Comparison of ENCODE assay signal across 11 cellular contexts in genomic region chr2:45691152-45691551, GRCh38. TPM values are rescaled to one million over a fixed set of nuclear protein-coding genes. Genes with fewer than 3 reads are reported as not detected.
DNase-seq lines count a peak whose midpoint lies in the region; ATAC-seq, FAIRE-seq and TF ChIP-seq lines count a peak whose summit lies in the region.
"Had no signal": no experiment of that assay in that cellular context is flagged by ENCODE, and none has a peak within 500 bp of the region (broad histone marks: within the 10 kb centered on the region; RNA-seq: fewer than 3 reads in every experiment).

No MANE protein-coding gene starts in this region.

- no peak for FAIRE-seq in small intestine (lab: Jason Lieb, UNC)
- FAIRE-seq: HepG2 had no signal

- no peak for TF ChIP-seq CTCF in GM10266 (IDR thresholded peaks at IDR 0.05; ENCODE audit: control insufficient read depth, insufficient read depth, low read depth, missing control alignments)

- H3K27ac ChIP-seq in small intestine (ENCODE audit: low read depth in 1 of 2, low read length in 1 of 2): no peak overlapping the region

- H3K9me3 ChIP-seq in small intestine (ENCODE audit: control insufficient read depth, low read depth): no peaks in the 10 kb centered on the region
- H3K9me3 ChIP-seq: BE2C had no signal

- peaks cover 3 to 12% of the 10 kb centered on the region in 2 donors for H3K4me1 ChIP-seq in small intestine (ENCODE audit: control insufficient read depth in 2 of 2, insufficient read depth in 1 of 2, low read depth in 1 of 2, low read length in 1 of 2)

- intact Hi-C loops in left ventricle myocardium superior (cut with micrococcal nuclease): no loop called here

- H3K27me3 ChIP-seq in small intestine (ENCODE audit: control insufficient read depth in 2 of 2, insufficient read depth in 2 of 2, low read length in 2 of 2): no peaks in the 10 kb centered on the region
- H3K27me3 ChIP-seq: BE2C had no signal

- no peak overlapping the region for H3K4me3 ChIP-seq in small intestine (ENCODE audit: low read depth in 1 of 2, low read length in 2 of 2)

- H3K36me3 ChIP-seq in small intestine (ENCODE audit: control insufficient read depth in 2 of 2, insufficient read depth in 2 of 2, low read length in 2 of 2): no peaks in the 10 kb centered on the region
- H3K36me3 ChIP-seq: BE2C had no signal

- WGBS in small intestine, 3 donors: 81 to 85% (median 84%) methylated on average over 6 of the region's 6 CpGs

- ATAC-seq in GM19468 (IDR thresholded peaks at IDR 0.05; ENCODE audit: extremely low read depth, unreplicated experiment): peak; percentile 36
- peak; percentile 59 for ATAC-seq in HG03108 (IDR thresholded peaks at IDR 0.05; ENCODE audit: unreplicated experiment)
- peak; percentile 56 for ATAC-seq in left ventricle myocardium superior
- ATAC-seq: HepG2 had no signal

- DNase-seq in GM10266 (ENCODE audit: extremely low spot score) (peak; percentile 51), left ventricle myocardium superior (no peak), epidermal melanocyte (ENCODE audit: insufficient read length, low spot score) (no peak), NCI-H2081 treated with DMSO at 0.1 percent for 48 hours (lab: John Stamatoyannopoulos, UW) (no peak), small intestine (no peak)
- no peak for DNase-seq in activated T-cell treated with anti-CD3 and anti-CD28 coated beads, Interleukin-2, amount 50 U/mL, for 48 hours
- DNase-seq: BE2C, cerebellar nuclear complex had no signal

RNA-seq across cellular contexts. Expression of gene PRKCE, which starts 39.7 kb away (rescaled TPM):
- 14.8 TPM for total RNA-seq in left ventricle myocardium superior
- polyA plus RNA-seq in small intestine: 1 to 10 TPM; 2.2 to 6.7 (median 4.1) TPM
